In the genomic region with DNA sequence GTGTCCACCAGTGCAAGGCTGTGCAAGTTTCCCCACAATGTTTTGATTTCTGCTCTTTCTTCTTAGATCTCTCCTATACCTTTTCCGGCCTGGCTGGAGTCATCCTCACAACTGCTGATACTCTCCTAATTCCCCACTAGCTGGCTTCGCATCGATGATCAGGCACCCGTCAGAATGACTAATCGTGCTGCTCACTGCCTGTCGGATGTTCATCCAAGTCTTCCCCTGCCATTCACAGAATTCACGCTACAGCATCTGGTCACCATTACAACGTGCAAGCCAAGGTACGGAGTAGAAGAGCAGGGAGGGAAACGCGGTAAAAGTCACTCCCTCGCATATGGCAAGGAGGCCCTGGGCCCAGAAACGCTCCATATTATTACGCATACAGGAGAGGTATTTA, we compare ENCODE assay signal across 16 cellular contexts. TPM values are rescaled to one million over a fixed set of nuclear protein-coding genes. Genes with fewer than 3 reads are reported as not detected.
A peak's percentile ranks its signal among the peaks of the same experiment; 100 is the strongest.
DNase-seq lines count a peak whose midpoint lies in the region; ATAC-seq and TF ChIP-seq lines count a peak whose summit lies in the region.
"Had no signal": no experiment of that assay in that cellular context is flagged by ENCODE, and none has a peak within 500 bp of the region (broad histone marks: within the 10 kb centered on the region; RNA-seq: fewer than 3 reads in every experiment).

No MANE protein-coding gene starts in this region.

- peak overlapping the region; percentile 16 for H3K4me3 Mint-ChIP-seq in endothelial cell (ENCODE audit: unreplicated experiment)
- no peak overlapping the region for H3K4me3 Mint-ChIP-seq in activated naive CD8-positive, alpha-beta T cell treated with anti-CD3 and anti-CD28 coated beads, Interleukin-2, amount 50 U/mL, for 24 hours
- no peak overlapping the region for H3K4me3 Mint-ChIP-seq in stimulated activated effector memory CD8-positive, alpha-beta T cell treated with anti-CD3 and anti-CD28 coated beads, Interleukin-12 subunit alpha, Interleukin-12 subunit beta, amount 100 ng/mL, for 72 hours
- H3K4me3 Mint-ChIP-seq: CD4-positive, CD25-positive, alpha-beta regulatory T cell; IgD-negative memory B cell had no signal

- H3K27me3 Mint-ChIP-seq in endothelial cell (ENCODE audit: unreplicated experiment): no peaks in the 10 kb centered on the region
- H3K27me3 Mint-ChIP-seq in activated naive CD8-positive, alpha-beta T cell treated with anti-CD3 and anti-CD28 coated beads, Interleukin-2, amount 50 U/mL, for 24 hours: no peaks in the 10 kb centered on the region
- H3K27me3 Mint-ChIP-seq: IgD-negative memory B cell had no signal

- H3K36me3 Mint-ChIP-seq in endothelial cell (ENCODE audit: low read depth, unreplicated experiment): peaks cover 4% of the 10 kb centered on the region
- H3K36me3 Mint-ChIP-seq in activated naive CD8-positive, alpha-beta T cell treated with anti-CD3 and anti-CD28 coated beads, Interleukin-2, amount 50 U/mL, for 24 hours (ENCODE audit: low read depth): no peaks in the 10 kb centered on the region
- no peaks in the 10 kb centered on the region for H3K36me3 Mint-ChIP-seq in stimulated activated effector memory CD8-positive, alpha-beta T cell treated with anti-CD3 and anti-CD28 coated beads, Interleukin-12 subunit alpha, Interleukin-12 subunit beta, amount 100 ng/mL, for 72 hours
- H3K36me3 Mint-ChIP-seq: CD4-positive, CD25-positive, alpha-beta regulatory T cell; IgD-negative memory B cell had no signal

- peaks cover 29% of the 10 kb centered on the region for H3K4me1 Mint-ChIP-seq in endothelial cell (ENCODE audit: unreplicated experiment)
- no peaks in the 10 kb centered on the region for H3K4me1 Mint-ChIP-seq in activated naive CD8-positive, alpha-beta T cell treated with anti-CD3 and anti-CD28 coated beads, Interleukin-2, amount 50 U/mL, for 24 hours
- no peaks in the 10 kb centered on the region for H3K4me1 Mint-ChIP-seq in stimulated activated effector memory CD8-positive, alpha-beta T cell treated with anti-CD3 and anti-CD28 coated beads, Interleukin-12 subunit alpha, Interleukin-12 subunit beta, amount 100 ng/mL, for 72 hours
- H3K4me1 Mint-ChIP-seq: CD4-positive, CD25-positive, alpha-beta regulatory T cell; IgD-negative memory B cell had no signal

- no peak for ATAC-seq in GM18867 (IDR thresholded peaks at IDR 0.05; ENCODE audit: unreplicated experiment)
- no peak for ATAC-seq in HG03520 (IDR thresholded peaks at IDR 0.05; ENCODE audit: unreplicated experiment)
- ATAC-seq in activated naive CD8-positive, alpha-beta T cell treated with anti-CD3 and anti-CD28 coated beads, Interleukin-2, amount 50 U/mL, for 24 hours: no peak
- ATAC-seq in stimulated activated effector memory CD8-positive, alpha-beta T cell treated with anti-CD3 and anti-CD28 coated beads, Interleukin-12 subunit alpha, Interleukin-12 subunit beta, amount 100 ng/mL, for 72 hours: no peak
- ATAC-seq: A549, GM12878, HCT116 had no signal

- no peak for TF ChIP-seq CTCF in endothelial cell (IDR thresholded peaks at IDR 0.05; ENCODE audit: unreplicated experiment)

- DNase-seq in Daoy (ENCODE audit: low read depth): peak; percentile 6
- DNase-seq in endothelial cell (ENCODE audit: low spot score): no peak
- no peak for DNase-seq in activated naive CD8-positive, alpha-beta T cell treated with anti-CD3 and anti-CD28 coated beads, Interleukin-2, amount 50 U/mL, for 24 hours
- no peak for DNase-seq in stimulated activated effector memory CD8-positive, alpha-beta T cell treated with anti-CD3 and anti-CD28 coated beads, Interleukin-12 subunit alpha, Interleukin-12 subunit beta, amount 100 ng/mL, for 72 hours (ENCODE audit: low spot score in 2 of 2)
- DNase-seq: Calu3; CD4-positive, CD25-positive, alpha-beta regulatory T cell; DMS 273 treated with DMSO at 0.1 percent for 48 hours; KG1 had no signal

- H3K27ac Mint-ChIP-seq in endothelial cell (ENCODE audit: unreplicated experiment): no peak overlapping the region
- no peak overlapping the region for H3K27ac Mint-ChIP-seq in activated naive CD8-positive, alpha-beta T cell treated with anti-CD3 and anti-CD28 coated beads, Interleukin-2, amount 50 U/mL, for 24 hours
- H3K27ac Mint-ChIP-seq in stimulated activated effector memory CD8-positive, alpha-beta T cell treated with anti-CD3 and anti-CD28 coated beads, Interleukin-12 subunit alpha, Interleukin-12 subunit beta, amount 100 ng/mL, for 72 hours: no peak overlapping the region
- H3K27ac Mint-ChIP-seq: CD4-positive, CD25-positive, alpha-beta regulatory T cell; IgD-negative memory B cell had no signal

- no peaks in the 10 kb centered on the region for H3K9me3 Mint-ChIP-seq in endothelial cell (ENCODE audit: unreplicated experiment)
- H3K9me3 Mint-ChIP-seq in activated naive CD8-positive, alpha-beta T cell treated with anti-CD3 and anti-CD28 coated beads, Interleukin-2, amount 50 U/mL, for 24 hours: peaks cover 11% of the 10 kb centered on the region
- peaks cover 6% of the 10 kb centered on the region for H3K9me3 Mint-ChIP-seq in stimulated activated effector memory CD8-positive, alpha-beta T cell treated with anti-CD3 and anti-CD28 coated beads, Interleukin-12 subunit alpha, Interleukin-12 subunit beta, amount 100 ng/mL, for 72 hours

TF ChIP-seq in PFSK-1, 5 proteins besides CTCF, POLR2A, EP300 and RAD21:
- TF ChIP-seq POLR2AphosphoS5 (IDR thresholded peaks at IDR 0.05; ENCODE audit: low read depth, low read length): peak; percentile 56
- no peak for TF ChIP-seq SIN3A (IDR thresholded peaks at IDR 0.05; ENCODE audit: borderline replicate concordance, insufficient read depth, low read length)
- peak; percentile 58; the same call in 1 of the 2 replicates for TF ChIP-seq TAF1 (IDR thresholded peaks at IDR 0.05; ENCODE audit: borderline replicate concordance, insufficient read depth, low read length)
- peak; percentile 94 for TF ChIP-seq FOXP2 (optimal IDR thresholded peaks at IDR 0.05; ENCODE audit: borderline replicate concordance, extremely low read depth, extremely low read length, insufficient read depth)
TF ChIP-seq in PFSK-1: peak in this region for 3.

RNA-seq across cellular contexts. Expression of gene CDH10, which starts 35.1 kb away (rescaled TPM):
- total RNA-seq in Daoy (2014; rRNA removed; shearing (Covaris generic)): not detected in 2 replicates
- 0.92 TPM for polyA plus RNA-seq in PFSK-1 (2012; ENCODE audit: insufficient read length, low read depth)
- 15.8 TPM for total RNA-seq in endothelial cell (ENCODE audit: unreplicated experiment)
- total RNA-seq: Calu3; CD4-positive, CD25-positive, alpha-beta regulatory T cell; G401; GM12878 had no signal
- polyA plus RNA-seq: CD4-positive, CD25-positive, alpha-beta regulatory T cell; IgD-negative memory B cell had no signal

Comparison
In these comparisons a context has a peak if more than half of its experiments do, and no peak if none do; other contexts are left out.
1. RNA of gene CDH10, which starts 35.1 kb away (total RNA-seq): 15.8 TPM in endothelial cell (single experiment); not detected in Daoy; every median in the first group is over 10 times any median in the second.